ENCODE assay signal across 15 cellular contexts in genomic region chr1:15413563-15414449, GRCh38. TPM values are rescaled to one million over a fixed set of nuclear protein-coding genes. Genes with fewer than 3 reads are reported as not detected.
A peak's percentile ranks its signal among the peaks of the same experiment; 100 is the strongest.
DNase-seq lines count a peak whose midpoint lies in the region; ATAC-seq and TF ChIP-seq lines count a peak whose summit lies in the region.
"Had no signal": no experiment of that assay in that cellular context is flagged by ENCODE, and none has a peak within 500 bp of the region (broad histone marks: within the 10 kb centered on the region; RNA-seq: fewer than 3 reads in every experiment).

No MANE protein-coding gene starts in this region.

- H3K4me3 ChIP-seq in right atrium auricular region (no peak overlapping the region), muscle layer of colon (ENCODE audit: low read depth in 1 of 2, low read length in 2 of 2) (no peak overlapping the region), testis (no peak overlapping the region), gastrocnemius medialis (no peak overlapping the region)

- TF ChIP-seq CTCF in right atrium auricular region (IDR thresholded peaks at IDR 0.05): no peak
- TF ChIP-seq CTCF in testis (IDR thresholded peaks at IDR 0.05): no peak
- no peak for TF ChIP-seq CTCF in gastrocnemius medialis (IDR thresholded peaks at IDR 0.05 in 4 of 5, conservative IDR thresholded peaks at IDR 0.05 in 1 of 5)

- peak overlapping the region; percentile 20 for H3K9ac ChIP-seq in muscle layer of colon (ENCODE audit: low read length)

- H3K27ac Mint-ChIP-seq in activated T-helper 17 cell treated with anti-CD3 and anti-CD28 coated beads, Interleukin-2, amount 50 U/mL, for 72 hours: peak overlapping the region; percentile 79
- H3K27ac Mint-ChIP-seq: activated naive CD4-positive, alpha-beta T cell treated with anti-CD3 and anti-CD28 coated beads, Interleukin-2, amount 10 ng/mL, durations not matched to agents 7 days and 5 days had no signal

- no peaks in the 10 kb centered on the region for H3K9me3 Mint-ChIP-seq in activated T-helper 17 cell treated with anti-CD3 and anti-CD28 coated beads, Interleukin-2, amount 50 U/mL, for 72 hours
- H3K9me3 Mint-ChIP-seq: activated naive CD4-positive, alpha-beta T cell treated with anti-CD3 and anti-CD28 coated beads, Interleukin-2, amount 10 ng/mL, durations not matched to agents 7 days and 5 days; naive B cell had no signal

- no peak for DNase-seq in Right ventricle myocardium superior
- no peak for DNase-seq in right atrium auricular region (ENCODE audit: low spot score)
- DNase-seq in testis: no peak
- no peak for DNase-seq in cerebellar cortex (ENCODE audit: low spot score)
- DNase-seq in gastrocnemius medialis: no peak
- DNase-seq: activated naive CD4-positive, alpha-beta T cell treated with anti-CD3 and anti-CD28 coated beads, Interleukin-2, amount 10 ng/mL, durations not matched to agents 7 days and 5 days; kidney glomerular epithelial cell; naive B cell; NCI-H2081; NCI-H748 treated with DMSO at 0.1 percent for 48 hours had no signal

- H3K4me1 ChIP-seq in right atrium auricular region (peaks cover 0 to 78% of the 10 kb centered on the region in 2 donors), muscle layer of colon (ENCODE audit: insufficient read depth, low read length) (peaks cover 51% of the 10 kb centered on the region), testis (peaks cover 52% of the 10 kb centered on the region), gastrocnemius medialis (peaks cover 7 to 11% of the 10 kb centered on the region in 2 donors)

- no peak for TF ChIP-seq POLR2A in testis (IDR thresholded peaks at IDR 0.05)
- no peak for TF ChIP-seq POLR2A in gastrocnemius medialis (IDR thresholded peaks at IDR 0.05)

- no peak overlapping the region for H3K27ac ChIP-seq in right atrium auricular region
- no peak overlapping the region for H3K27ac ChIP-seq in muscle layer of colon (ENCODE audit: low read depth, low read length)
- H3K27ac ChIP-seq in testis: peak overlapping the region; percentile 73 to 74
- H3K27ac ChIP-seq in gastrocnemius medialis: peak overlapping the region in 1 of 4 donors; percentile 48

- H3K36me3 ChIP-seq in right atrium auricular region: no peaks in the 10 kb centered on the region
- H3K36me3 ChIP-seq in muscle layer of colon (ENCODE audit: insufficient read depth, low read length): no peaks in the 10 kb centered on the region
- H3K36me3 ChIP-seq in testis (ENCODE audit: low read depth, missing control alignments): no peaks in the 10 kb centered on the region
- no peaks in the 10 kb centered on the region for H3K36me3 ChIP-seq in gastrocnemius medialis

- WGBS in testis, 2 donors: 73 to 98% methylated on average over 13 to 21 of the region's 21 CpGs

- H3K4me3 Mint-ChIP-seq in activated T-helper 17 cell treated with anti-CD3 and anti-CD28 coated beads, Interleukin-2, amount 50 U/mL, for 72 hours: no peak overlapping the region
- H3K4me3 Mint-ChIP-seq: activated naive CD4-positive, alpha-beta T cell treated with anti-CD3 and anti-CD28 coated beads, Interleukin-2, amount 10 ng/mL, durations not matched to agents 7 days and 5 days had no signal

- intact Hi-C loops in Right ventricle myocardium superior (cut with DNase I): loop anchor here (5.0 kb wide), 1 partner anchor 87 kb away; no protein-coding TSS in a partner anchor
- intact Hi-C loops in testis (cut with DNase I; ENCODE audit: low total_unique reads): no loop called here
- intact Hi-C loops in gastrocnemius medialis (cut with DNase I; ENCODE audit: low total_unique reads): no loop called here

- H3K9me3 ChIP-seq in right atrium auricular region (no peaks in the 10 kb centered on the region), muscle layer of colon (ENCODE audit: low read length) (no peaks in the 10 kb centered on the region), testis (no peaks in the 10 kb centered on the region), gastrocnemius medialis (no peaks in the 10 kb centered on the region)

- H3K4me1 Mint-ChIP-seq in activated T-helper 17 cell treated with anti-CD3 and anti-CD28 coated beads, Interleukin-2, amount 50 U/mL, for 72 hours: peaks cover 41% of the 10 kb centered on the region

- H3K36me3 Mint-ChIP-seq in activated T-helper 17 cell treated with anti-CD3 and anti-CD28 coated beads, Interleukin-2, amount 50 U/mL, for 72 hours (ENCODE audit: low read depth): peaks cover 42% of the 10 kb centered on the region
- H3K36me3 Mint-ChIP-seq: naive B cell had no signal

- no peaks in the 10 kb centered on the region for H3K27me3 Mint-ChIP-seq in activated T-helper 17 cell treated with anti-CD3 and anti-CD28 coated beads, Interleukin-2, amount 50 U/mL, for 72 hours
- H3K27me3 Mint-ChIP-seq: naive B cell had no signal

- in situ Hi-C loops in gastrocnemius medialis (cut with MboI; ENCODE audit: low sequenced_read_pairs in 4 of 4): no loop called here

- peak; percentile 10 for ATAC-seq in Right ventricle myocardium superior (ENCODE audit: poor library complexity)
- no peak for ATAC-seq in activated T-helper 17 cell treated with anti-CD3 and anti-CD28 coated beads, Interleukin-2, amount 50 U/mL, for 72 hours (replicated peaks)
- ATAC-seq in gastrocnemius medialis: no peak
- no peak for ATAC-seq in GM21723 (IDR thresholded peaks at IDR 0.05; ENCODE audit: unreplicated experiment)

- no peaks in the 10 kb centered on the region for H3K27me3 ChIP-seq in right atrium auricular region
- no peaks in the 10 kb centered on the region for H3K27me3 ChIP-seq in muscle layer of colon (ENCODE audit: control insufficient read depth in 1 of 2, insufficient read depth in 2 of 2, low read length in 2 of 2)
- H3K27me3 ChIP-seq in testis: no peaks in the 10 kb centered on the region
- H3K27me3 ChIP-seq in gastrocnemius medialis: peaks cover 4 to 15% (median 11%) of the 10 kb centered on the region in 3 donors

RNA-seq across cellular contexts. Expression of gene EFHD2, which starts 4.1 kb away (rescaled TPM):
- 11.6 TPM for total RNA-seq in Right ventricle myocardium superior
- 10 to 100 TPM; 13.7 to 23.9 TPM for total RNA-seq in right atrium auricular region
- 10 to 100 TPM; 44.6 to 90.4 TPM for total RNA-seq in activated T-helper 17 cell treated with anti-CD3 and anti-CD28 coated beads, Interleukin-2, amount 50 U/mL, for 72 hours
- 100 to 1,000 TPM; 308 to 384 TPM for total RNA-seq in testis
- 146 TPM for polyA plus RNA-seq in testis (ENCODE audit: insufficient read depth, low read depth, low replicate concordance)
- 1 to 10 TPM; 2.9 to 8.1 (median 5.3) TPM for total RNA-seq in gastrocnemius medialis

RNA-seq across cellular contexts. Expression of gene CTRC, which starts 24.4 kb away (rescaled TPM):
- not detected for total RNA-seq in Right ventricle myocardium superior
- not detected for total RNA-seq in right atrium auricular region
- total RNA-seq in activated T-helper 17 cell treated with anti-CD3 and anti-CD28 coated beads, Interleukin-2, amount 50 U/mL, for 72 hours: not detected
- under 1 TPM; 0.50 to 0.55 TPM for total RNA-seq in testis
- polyA plus RNA-seq in testis (ENCODE audit: insufficient read depth, low read depth, low replicate concordance): 0.83 TPM
- 10 to 100 TPM in 1 of 4 donors, not detected in 3; 67.3 TPM for total RNA-seq in gastrocnemius medialis
- total RNA-seq: activated CD8-positive, alpha-beta memory T cell treated with anti-CD3 and anti-CD28 coated beads for 36 hours; bronchial epithelial cell had no signal

RNA-seq across cellular contexts. Expression of gene CELA2A, which starts 42.7 kb away (rescaled TPM):
- total RNA-seq in Right ventricle myocardium superior (not detected), right atrium auricular region (not detected), testis (1 to 10 TPM; 3.7 to 4.8 TPM), gastrocnemius medialis (not detected)
- total RNA-seq in activated T-helper 17 cell treated with anti-CD3 and anti-CD28 coated beads, Interleukin-2, amount 50 U/mL, for 72 hours: not detected
- polyA plus RNA-seq in testis (ENCODE audit: insufficient read depth, low read depth, low replicate concordance): 2.4 TPM
- total RNA-seq: activated CD8-positive, alpha-beta memory T cell treated with anti-CD3 and anti-CD28 coated beads for 36 hours; bronchial epithelial cell had no signal

Comparison
In these comparisons a context has a peak if more than half of its experiments do, and no peak if none do; other contexts are left out.
1. H3K27ac ChIP-seq: peak in testis (2 of 2); none in right atrium auricular region (0 of 2) and muscle layer of colon (single experiment).